21 cellular contexts compared by ENCODE assay signal in genomic region chr15:65998486-65998885, GRCh38.
DNase-seq lines count a peak whose midpoint lies in the region; ATAC-seq and TF ChIP-seq lines count a peak whose summit lies in the region.
"Had no signal": no experiment of that assay in that cellular context is flagged by ENCODE, and none has a peak within 500 bp of the region (broad histone marks: within the 10 kb centered on the region; RNA-seq: fewer than 3 reads in every experiment).

No MANE protein-coding gene starts in this region.

- no peaks in the 10 kb centered on the region for H3K4me1 ChIP-seq in liver (ENCODE audit: control insufficient read depth in 4 of 4, insufficient read depth in 4 of 4, low read length in 3 of 4)
- H3K4me1 ChIP-seq in right lobe of liver: no peaks in the 10 kb centered on the region
- peaks cover 6% of the 10 kb centered on the region for H3K4me1 ChIP-seq in parathyroid adenoma
- H3K4me1 ChIP-seq: BLaER1, Caco-2 had no signal

- H3K27ac Mint-ChIP-seq in nephron progenitor cell: peak overlapping the region; percentile 64
- H3K27ac Mint-ChIP-seq: B cell; CD4-positive, CD25-positive, alpha-beta regulatory T cell; CD8-positive, alpha-beta T cell; GM23338; H9 had no signal

- H3K36me3 Mint-ChIP-seq in nephron progenitor cell (ENCODE audit: low read depth): no peaks in the 10 kb centered on the region
- H3K36me3 Mint-ChIP-seq: CD4-positive, CD25-positive, alpha-beta regulatory T cell; CD8-positive, alpha-beta T cell had no signal

- H3K9ac ChIP-seq in liver (ENCODE audit: low read depth in 1 of 2, low read length in 2 of 2) (no peak overlapping the region), parathyroid adenoma (no peak overlapping the region)
- H3K9ac ChIP-seq: BLaER1 had no signal

- H3K79me2 ChIP-seq in parathyroid adenoma: no peaks in the 10 kb centered on the region

- H3K9me3 ChIP-seq in liver (ENCODE audit: control insufficient read depth in 4 of 4, low read length in 3 of 4): no peaks in the 10 kb centered on the region
- no peaks in the 10 kb centered on the region for H3K9me3 ChIP-seq in right lobe of liver
- H3K9me3 ChIP-seq in parathyroid adenoma (ENCODE audit: control insufficient read depth, low read length): no peaks in the 10 kb centered on the region
- H3K9me3 ChIP-seq: BLaER1, Caco-2 had no signal

- no peak for ATAC-seq in right lobe of liver
- ATAC-seq: CD8-positive, alpha-beta T cell; GM23338; HCT116 had no signal

- TF ChIP-seq CTCF in liver (IDR thresholded peaks at IDR 0.05; ENCODE audit: low read depth, low read length, missing input control) (no peak), right lobe of liver (IDR thresholded peaks at IDR 0.05) (no peak), nephron progenitor cell (IDR thresholded peaks at IDR 0.05) (no peak), parathyroid adenoma (IDR thresholded peaks at IDR 0.05) (no peak)

- no peak for TF ChIP-seq POLR2A in right lobe of liver (IDR thresholded peaks at IDR 0.05)

- H3K36me3 ChIP-seq in liver (ENCODE audit: control insufficient read depth in 4 of 4, insufficient read depth in 3 of 4, low read depth in 1 of 4, low read length in 3 of 4) (no peaks in the 10 kb centered on the region), right lobe of liver (no peaks in the 10 kb centered on the region), parathyroid adenoma (ENCODE audit: control insufficient read depth, insufficient read depth, low read length) (no peaks in the 10 kb centered on the region)
- H3K36me3 ChIP-seq: BLaER1 had no signal

- H2AFZ ChIP-seq in parathyroid adenoma: peak overlapping the region; percentile 19
- H2AFZ ChIP-seq: GM23338 had no signal

- TF ChIP-seq RAD21 in liver (IDR thresholded peaks at IDR 0.05): no peak

- H3K4me2 ChIP-seq in parathyroid adenoma (ENCODE audit: low read length): no peak overlapping the region
- H3K4me2 ChIP-seq: BLaER1, GM23338 had no signal

- WGBS in liver: 62% methylated on average over 9 of the region's 9 CpGs
- WGBS in right lobe of liver (ENCODE audit: insufficient coverage, low coverage, low lambda C conversion rate, missing lambda C conversion rate): 6% methylated on average over 3 of the region's 9 CpGs

- DNase-seq in right lobe of liver: no peak
- peak; percentile 46 for DNase-seq in nephron progenitor cell
- DNase-seq in GM03348 (ENCODE audit: low spot score): no peak
- DNase-seq in activated naive CD4-positive, alpha-beta T cell (lab: John Stamatoyannopoulos, UW): no peak
- DNase-seq in DMS79 treated with DMSO at 0.1 percent for 48 hours (lab: John Stamatoyannopoulos, UW): no peak
- DNase-seq in SIG-M5 (lab: John Stamatoyannopoulos, UW): no peak
- DNase-seq: Caco-2; CD4-positive, CD25-positive, alpha-beta regulatory T cell; CD8-positive, alpha-beta T cell; DMS153; EL; GDM1; H9 had no signal

- no peak overlapping the region for H3K4me3 ChIP-seq in liver (ENCODE audit: low read depth in 1 of 3, low read length in 3 of 3)
- H3K4me3 ChIP-seq in right lobe of liver: no peak overlapping the region
- H3K4me3 ChIP-seq in parathyroid adenoma (ENCODE audit: low read depth, low read length): no peak overlapping the region
- H3K4me3 ChIP-seq: BLaER1, GM23338 had no signal

- H3K27me3 ChIP-seq in liver (ENCODE audit: control insufficient read depth in 4 of 4, insufficient read depth in 4 of 4, low read length in 3 of 4) (peaks cover 0 to 13% (median 0%) of the 10 kb centered on the region in 4 donors), right lobe of liver (no peaks in the 10 kb centered on the region), parathyroid adenoma (ENCODE audit: control insufficient read depth, insufficient read depth, low read length) (no peaks in the 10 kb centered on the region)
- H3K27me3 ChIP-seq: BLaER1 had no signal

- no peaks in the 10 kb centered on the region for H3K9me3 Mint-ChIP-seq in nephron progenitor cell
- H3K9me3 Mint-ChIP-seq: CD8-positive, alpha-beta T cell; GM23338; H9 had no signal

- no peak overlapping the region for H3K27ac ChIP-seq in liver (ENCODE audit: low read depth in 1 of 2, low read length in 2 of 2)
- no peak overlapping the region for H3K27ac ChIP-seq in right lobe of liver
- no peak overlapping the region for H3K27ac ChIP-seq in parathyroid adenoma
- H3K27ac ChIP-seq: 22Rv1, BLaER1, C4-2B had no signal

- no peak overlapping the region for H3K4me3 Mint-ChIP-seq in nephron progenitor cell
- H3K4me3 Mint-ChIP-seq: B cell; CD4-positive, CD25-positive, alpha-beta regulatory T cell; CD8-positive, alpha-beta T cell; GM23338; H9 had no signal

- intact Hi-C loops in right lobe of liver (cut with DNase I): no loop called here

- peaks cover 63% of the 10 kb centered on the region for H3K27me3 Mint-ChIP-seq in nephron progenitor cell (ENCODE audit: low read depth, poor library complexity)

- peaks cover 69% of the 10 kb centered on the region for H3K4me1 Mint-ChIP-seq in nephron progenitor cell
- H3K4me1 Mint-ChIP-seq: B cell; CD4-positive, CD25-positive, alpha-beta regulatory T cell had no signal

TF ChIP-seq in liver, 16 proteins besides CTCF, POLR2A, EP300 and RAD21:
- TF ChIP-seq YY1 (IDR thresholded peaks at IDR 0.05) (no peak), RXRA (IDR thresholded peaks at IDR 0.05) (peak; percentile 18 to 28), HNF4A (conservative IDR thresholded peaks at IDR 0.05) (no peak)
